28 cellular contexts compared by ENCODE assay signal in the genomic region with DNA sequence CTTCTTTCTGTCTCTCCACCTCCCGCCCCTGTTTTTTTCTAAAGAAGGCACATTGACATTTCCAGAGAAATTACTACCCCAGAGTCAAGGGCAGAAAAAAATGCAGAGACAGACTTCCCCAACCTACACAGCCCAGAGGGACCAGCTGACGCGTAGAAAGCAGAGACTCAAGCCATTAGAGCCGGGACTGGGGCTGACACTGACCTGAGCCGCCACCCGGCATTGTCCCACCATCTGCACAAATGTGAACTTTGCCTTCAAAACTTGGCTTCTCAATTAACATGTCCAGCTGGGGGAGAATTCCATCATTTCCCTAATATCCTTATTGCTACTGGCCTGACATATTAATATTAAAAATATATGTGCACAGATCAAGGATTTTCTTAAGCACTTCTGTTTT.
"Had no signal": no experiment of that assay in that cellular context is flagged by ENCODE, and none has a peak within 500 bp of the region (broad histone marks: within the 10 kb centered on the region; RNA-seq: fewer than 3 reads in every experiment).

No MANE protein-coding gene starts in this region.

- H3K4me3 ChIP-seq: ovary, psoas muscle, right lobe of liver, sigmoid colon, suprapubic skin, testis, tibial artery, transverse colon, upper lobe of right lung, uterus had no signal

- DNase-seq: naive thymus-derived CD4-positive, alpha-beta T cell; natural killer cell; nephron progenitor cell; occipital lobe; ovary; psoas muscle; right cardiac atrium; right lobe of liver; sigmoid colon; small intestine; stimulated activated CD4-positive, alpha-beta T cell treated with anti-CD3 and anti-CD28 coated beads, Interleukin-15, amount 100 ng/mL, for 24 hours; stimulated activated CD4-positive, alpha-beta T cell treated with anti-CD3 and anti-CD28 coated beads, Interleukin-2, amount 100 ng/mL, for 24 hours; stimulated activated CD4-positive, alpha-beta T cell treated with anti-CD3 and anti-CD28 coated beads, Interleukin-2, amount 100 ng/mL, for 48 hours; stimulated activated CD4-positive, alpha-beta T cell treated with anti-CD3 and anti-CD28 coated beads, Interleukin-4, amount 100 ng/mL, for 4 hours; stimulated activated CD8-positive, alpha-beta memory T cell treated with anti-CD3 and anti-CD28 coated beads, Interleukin-4, amount 100 ng/mL, for 48 hours; stimulated activated naive CD4-positive, alpha-beta T cell; stimulated activated naive CD8-positive, alpha-beta T cell treated with anti-CD3 and anti-CD28 coated beads, Interleukin-15, amount 100 ng/mL, for 72 hours; stimulated activated naive CD8-positive, alpha-beta T cell treated with anti-CD3 and anti-CD28 coated beads, Interleukin-15, Interleukin-2, amounts not matched to agents 100 U/mL and 50 U/mL, for 24 hours; substantia nigra; testis; tibial artery; transverse colon; upper lobe of right lung; uterus had no signal

- ATAC-seq: naive thymus-derived CD4-positive, alpha-beta T cell; natural killer cell; psoas muscle; right cardiac atrium; right lobe of liver; stimulated activated memory B cell treated with anti-CD40 and anti-IgM and Interleukin-4, amounts not matched to agents 10 μg/mL and 1 μg/mL and 100 μg/mL, for 72 hours; stimulated activated naive CD8-positive, alpha-beta T cell treated with anti-CD3 and anti-CD28 coated beads, Interleukin-15, amount 100 ng/mL, for 72 hours; stimulated activated naive CD8-positive, alpha-beta T cell treated with anti-CD3 and anti-CD28 coated beads, Interleukin-15, Interleukin-2, amounts not matched to agents 100 U/mL and 50 U/mL, for 24 hours; upper lobe of right lung had no signal

- H3K27me3 ChIP-seq: neutrophil, ovary, sigmoid colon, suprapubic skin, testis, tibial artery, transverse colon, uterus had no signal

- H3K27ac ChIP-seq: neutrophil, ovary, parathyroid adenoma, psoas muscle, right lobe of liver, sigmoid colon, suprapubic skin, testis, tibial artery, transverse colon, upper lobe of right lung, uterus had no signal
